Comparison of ENCODE assay signal across 1 cellular context in genomic region chr9:131583342-131583645, GRCh38.
TF ChIP-seq lines count a peak whose summit lies in the region.

No MANE protein-coding gene starts in this region.

TF ChIP-seq in GM12878, 131 proteins besides CTCF, POLR2A, EP300 and RAD21:
- TF ChIP-seq HDAC6 (IDR thresholded peaks at IDR 0.05; ENCODE audit: unreplicated experiment): no peak
- TF ChIP-seq POLR2AphosphoS5 (IDR thresholded peaks at IDR 0.05; ENCODE audit: low read length): peak; percentile 40; the same call in 1 of the 2 replicates
